15 cellular contexts compared by ENCODE assay signal in the genomic region with DNA sequence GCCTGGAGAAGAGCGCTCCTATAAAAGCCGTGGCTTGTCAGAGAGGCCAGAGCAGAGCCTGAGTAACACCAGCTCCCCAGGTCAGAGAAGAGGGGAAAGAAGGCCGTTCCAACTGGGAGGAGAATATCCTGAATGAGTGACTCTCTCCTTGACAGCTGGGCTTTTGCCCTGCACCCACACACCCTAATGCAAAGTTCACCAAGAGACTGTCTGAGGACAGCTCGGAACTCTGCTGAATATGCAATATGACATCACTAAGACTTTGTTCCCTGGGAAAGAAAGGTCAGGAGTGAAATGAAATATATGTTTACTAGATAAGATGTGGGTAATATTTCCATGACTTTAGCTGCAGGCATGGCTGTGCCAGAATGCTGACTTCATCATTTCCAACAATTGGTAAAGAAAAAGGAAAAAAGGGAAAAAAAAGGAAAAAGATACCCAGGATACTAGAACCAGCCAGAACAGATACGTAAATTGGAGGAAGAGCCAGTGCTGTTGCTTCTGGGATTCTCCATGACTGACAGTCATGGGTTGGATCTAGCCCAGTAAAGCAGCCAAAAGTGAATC.
DNase-seq lines count a peak whose midpoint lies in the region; ATAC-seq, FAIRE-seq and TF ChIP-seq lines count a peak whose summit lies in the region.
"Had no signal": no experiment of that assay in that cellular context is flagged by ENCODE, and none has a peak within 500 bp of the region (broad histone marks: within the 10 kb centered on the region; RNA-seq: fewer than 3 reads in every experiment).

No MANE protein-coding gene starts in this region.

- H3K4me1 ChIP-seq in HepG2 (ENCODE audit: insufficient read depth, low read length) (no peaks in the 10 kb centered on the region), right lobe of liver (no peaks in the 10 kb centered on the region), left lung (no peaks in the 10 kb centered on the region), parathyroid adenoma (peaks cover 11% of the 10 kb centered on the region), PC-3 (ENCODE audit: insufficient read depth, low read length) (no peaks in the 10 kb centered on the region)

- H3K27ac ChIP-seq in HepG2 (ENCODE audit: extremely low read length, insufficient read depth, low read length) (no peak overlapping the region), right lobe of liver (no peak overlapping the region), left lung (no peak overlapping the region), parathyroid adenoma (peak overlapping the region; percentile 66), PC-3 (ENCODE audit: low read length) (no peak overlapping the region)

- WGBS in HepG2 (ENCODE audit: low lambda C conversion rate): 5% methylated on average over 5 of the region's 5 CpGs
- 31% methylated on average over 5 of the region's 5 CpGs for WGBS in right lobe of liver (ENCODE audit: insufficient coverage, low coverage, low lambda C conversion rate, missing lambda C conversion rate)

- no peak overlapping the region for H3K4me2 ChIP-seq in HepG2 (ENCODE audit: low read depth, low read length)
- H3K4me2 ChIP-seq in parathyroid adenoma (ENCODE audit: low read length): no peak overlapping the region
- no peak overlapping the region for H3K4me2 ChIP-seq in PC-3 (ENCODE audit: low read length)

- FAIRE-seq in HepG2 (lab: Jason Lieb, UNC): no peak
- FAIRE-seq: D721Med, GM18507, H54 had no signal

- POLR2A ChIA-PET in HepG2 (lab: Yijun Ruan, JAX): no interaction called here
- POLR2A ChIA-PET in PC-3 (lab: Charles Lee; ENCODE audit: unreplicated experiment): no interaction called here

- no peak for DNase-seq in HepG2 (ENCODE audit: low spot score)
- no peak for DNase-seq in right lobe of liver
- no peak for DNase-seq in left lung
- no peak for DNase-seq in NCI-H82 (lab: John Stamatoyannopoulos, UW)
- no peak for DNase-seq in PC-3
- DNase-seq: C1 segment of cervical spinal cord; CD4-positive, alpha-beta memory T cell; DMS53; KBM-7 had no signal

- no peaks in the 10 kb centered on the region for H3F3A ChIP-seq in PC-3 (ENCODE audit: low read length, unreplicated experiment)

- peaks cover 0 to 8% of the 10 kb centered on the region in 2 experiments; a peak in 2 of 5 replicates for H3K27me3 ChIP-seq in HepG2 (ENCODE audit: control insufficient read depth in 1 of 2, insufficient read depth in 2 of 2, low read length in 2 of 2)
- no peaks in the 10 kb centered on the region for H3K27me3 ChIP-seq in right lobe of liver
- H3K27me3 ChIP-seq in left lung: no peaks in the 10 kb centered on the region
- no peaks in the 10 kb centered on the region for H3K27me3 ChIP-seq in parathyroid adenoma (ENCODE audit: control insufficient read depth, insufficient read depth, low read length)
- peaks cover 5% of the 10 kb centered on the region; the same call in 1 of the 2 replicates for H3K27me3 ChIP-seq in PC-3 (ENCODE audit: low read length)

- no peak overlapping the region for H3K9ac ChIP-seq in HepG2 (ENCODE audit: insufficient read depth, low read depth, low read length)
- H3K9ac ChIP-seq in parathyroid adenoma: no peak overlapping the region
- no peak overlapping the region for H3K9ac ChIP-seq in PC-3 (ENCODE audit: low read length)

- TF ChIP-seq CTCF in HepG2 (CRISPR knock-in tag; IDR thresholded peaks at IDR 0.05): no peak
- no peak for TF ChIP-seq CTCF in right lobe of liver (IDR thresholded peaks at IDR 0.05)
- no peak for TF ChIP-seq CTCF in left lung (IDR thresholded peaks at IDR 0.05)
- no peak for TF ChIP-seq CTCF in parathyroid adenoma (IDR thresholded peaks at IDR 0.05)
- no peak for TF ChIP-seq CTCF in PC-3 (conservative IDR thresholded peaks at IDR 0.05; ENCODE audit: low read depth, low read length)

- CTCF ChIA-PET in HepG2 (lab: Yijun Ruan, JAX; ENCODE audit: low intra/inter-chr PET ratio, low total read pairs) (no interaction called here), PC-3 (lab: Charles Lee) (no interaction called here)

- H3K4me3 ChIP-seq in HepG2 (replicated peaks in 1 of 3; ENCODE audit: insufficient read depth in 1 of 3, low read depth in 2 of 3, low read length in 3 of 3): no peak overlapping the region
- H3K4me3 ChIP-seq in right lobe of liver: no peak overlapping the region
- no peak overlapping the region for H3K4me3 ChIP-seq in left lung
- H3K4me3 ChIP-seq in parathyroid adenoma (ENCODE audit: low read depth, low read length): no peak overlapping the region
- no peak overlapping the region for H3K4me3 ChIP-seq in PC-3 (ENCODE audit: low read length)

- TF ChIP-seq POLR2A in HepG2 (IDR thresholded peaks at IDR 0.05; ENCODE audit: insufficient read depth in 1 of 2, low read depth in 2 of 2, low read length in 2 of 2) (no peak), right lobe of liver (IDR thresholded peaks at IDR 0.05) (no peak)

- H3K9me3 ChIP-seq in HepG2 (ENCODE audit: low read length) (no peaks in the 10 kb centered on the region), right lobe of liver (no peaks in the 10 kb centered on the region), left lung (no peaks in the 10 kb centered on the region), parathyroid adenoma (ENCODE audit: control insufficient read depth, low read length) (no peaks in the 10 kb centered on the region), PC-3 (ENCODE audit: low read length) (no peaks in the 10 kb centered on the region)

- H3K36me3 ChIP-seq in HepG2 (replicated peaks in 1 of 2; ENCODE audit: control insufficient read depth in 1 of 2, insufficient read depth in 2 of 2, low read length in 2 of 2) (no peaks in the 10 kb centered on the region), right lobe of liver (no peaks in the 10 kb centered on the region), left lung (no peaks in the 10 kb centered on the region), parathyroid adenoma (ENCODE audit: control insufficient read depth, insufficient read depth, low read length) (no peaks in the 10 kb centered on the region), PC-3 (ENCODE audit: low read depth, low read length) (no peaks in the 10 kb centered on the region)

- no peaks in the 10 kb centered on the region for H3K9me2 ChIP-seq in PC-3 (replicated peaks; ENCODE audit: low read length)

- in situ Hi-C loops in HepG2 (cut with HindIII; ENCODE audit: extremely low pct_ligation_motif_present, low pct_unique_long_range_greater_than_20kb): no loop called here

- intact Hi-C loops in HepG2 (cut with micrococcal nuclease; ENCODE audit: unreplicated experiment): no loop called here
- intact Hi-C loops in right lobe of liver (cut with DNase I): no loop called here
- intact Hi-C loops in left lung (cut with DNase I): no loop called here
- intact Hi-C loops in PC-3 (cut with micrococcal nuclease): no loop called here

- BruUV-seq in HepG2 (replicated peaks; lab: Mats Ljungman, UMichigan) (no TSS peak), PC-3 (replicated peaks; lab: Mats Ljungman, UMichigan) (no TSS peak)

- TF ChIP-seq EP300 in HepG2 (IDR thresholded peaks at IDR 0.05; ENCODE audit: low read depth in 2 of 2, low read length in 2 of 2): no peak
- no peak for TF ChIP-seq EP300 in HepG2 (CRISPR knock-in tag; IDR thresholded peaks at IDR 0.05; ENCODE audit: borderline replicate concordance)

- ATAC-seq in HepG2 (no peak), right lobe of liver (no peak), left lung (peak; percentile 63), PC-3 (no peak), SK-N-SH treated with all-trans-retinoic acid at 6 μM for 48 hours (no peak)
- ATAC-seq: HCT116 had no signal

- H4K20me1 ChIP-seq in HepG2 (ENCODE audit: insufficient read depth, low read length) (no peaks in the 10 kb centered on the region), PC-3 (ENCODE audit: low read length) (no peaks in the 10 kb centered on the region)

- no peak for TF ChIP-seq RAD21 in HepG2 (CRISPR knock-in tag; IDR thresholded peaks at IDR 0.05)

- no peak overlapping the region for H2AFZ ChIP-seq in HepG2 (ENCODE audit: low read length)
- peak overlapping the region; percentile 65 for H2AFZ ChIP-seq in parathyroid adenoma
- H2AFZ ChIP-seq in PC-3 (ENCODE audit: low read length): no peak overlapping the region

- H3K79me2 ChIP-seq in HepG2 (ENCODE audit: insufficient read depth, low read length) (no peaks in the 10 kb centered on the region), parathyroid adenoma (no peaks in the 10 kb centered on the region), PC-3 (ENCODE audit: low read length) (no peaks in the 10 kb centered on the region)

TF ChIP-seq in HepG2, 621 proteins besides CTCF, POLR2A, EP300 and RAD21 (continues in another document):
- TF ChIP-seq ZNF790 (CRISPR knock-in tag; IDR thresholded peaks at IDR 0.05; ENCODE audit: borderline replicate concordance) (no peak), ZNF460 (CRISPR knock-in tag; IDR thresholded peaks at IDR 0.05; ENCODE audit: borderline replicate concordance) (no peak), MAFK (conservative IDR thresholded peaks at IDR 0.05 in 1 of 2, IDR thresholded peaks at IDR 0.05 in 1 of 2; ENCODE audit: low read length in 2 of 2) (peak; percentile 54 to 73), MED8 (CRISPR knock-in tag; IDR thresholded peaks at IDR 0.05; ENCODE audit: insufficient replicate concordance) (no peak)

TF ChIP-seq in SK-N-SH treated with all-trans-retinoic acid at 6 μM for 48 hours, 23 proteins besides CTCF, POLR2A, EP300 and RAD21:
- TF ChIP-seq, protein P1, sequence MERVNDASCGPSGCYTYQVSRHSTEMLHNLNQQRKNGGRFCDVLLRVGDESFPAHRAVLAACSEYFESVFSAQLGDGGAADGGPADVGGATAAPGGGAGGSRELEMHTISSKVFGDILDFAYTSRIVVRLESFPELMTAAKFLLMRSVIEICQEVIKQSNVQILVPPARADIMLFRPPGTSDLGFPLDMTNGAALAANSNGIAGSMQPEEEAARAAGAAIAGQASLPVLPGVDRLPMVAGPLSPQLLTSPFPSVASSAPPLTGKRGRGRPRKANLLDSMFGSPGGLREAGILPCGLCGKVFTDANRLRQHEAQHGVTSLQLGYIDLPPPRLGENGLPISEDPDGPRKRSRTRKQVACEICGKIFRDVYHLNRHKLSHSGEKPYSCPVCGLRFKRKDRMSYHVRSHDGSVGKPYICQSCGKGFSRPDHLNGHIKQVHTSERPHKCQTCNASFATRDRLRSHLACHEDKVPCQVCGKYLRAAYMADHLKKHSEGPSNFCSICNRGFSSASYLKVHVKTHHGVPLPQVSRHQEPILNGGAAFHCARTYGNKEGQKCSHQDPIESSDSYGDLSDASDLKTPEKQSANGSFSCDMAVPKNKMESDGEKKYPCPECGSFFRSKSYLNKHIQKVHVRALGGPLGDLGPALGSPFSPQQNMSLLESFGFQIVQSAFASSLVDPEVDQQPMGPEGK (CRISPR knock-in tag; IDR thresholded peaks at IDR 0.05; ENCODE audit: borderline replicate concordance): no peak
- TF ChIP-seq OSR1 (CRISPR knock-in tag; IDR thresholded peaks at IDR 0.05): no peak
- no peak for TF ChIP-seq ZNF565 (CRISPR knock-in tag; conservative IDR thresholded peaks at IDR 0.05; ENCODE audit: low read depth)
- TF ChIP-seq SNAI2 (CRISPR knock-in tag; IDR thresholded peaks at IDR 0.05): no peak
